ENCODE assay signal across 22 cellular contexts in the genomic region with DNA sequence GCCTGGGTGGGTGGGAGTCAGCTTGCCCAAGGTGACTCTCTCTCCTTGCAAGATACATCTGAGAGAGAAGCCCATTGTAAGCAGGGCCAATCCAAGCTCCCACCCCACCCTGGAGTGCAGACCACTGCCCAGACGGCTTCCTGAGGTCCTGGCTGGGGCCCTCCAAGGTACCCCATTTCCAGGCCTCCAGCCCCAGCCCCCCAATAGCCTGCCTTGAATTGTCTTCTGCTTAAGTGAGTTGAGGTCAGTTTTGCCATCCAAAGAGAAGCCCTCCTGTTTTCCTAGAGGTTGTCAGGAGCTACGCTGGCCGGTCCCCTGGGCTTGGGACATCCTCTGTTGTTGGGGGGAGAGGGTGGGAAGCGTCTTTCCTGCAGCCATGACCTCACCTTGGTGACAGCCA. TPM values are rescaled to one million over a fixed set of nuclear protein-coding genes. Genes with fewer than 3 reads are reported as not detected.
A peak's percentile ranks its signal among the peaks of the same experiment; 100 is the strongest.
DNase-seq lines count a peak whose midpoint lies in the region; ATAC-seq, FAIRE-seq and TF ChIP-seq lines count a peak whose summit lies in the region.
"Had no signal": no experiment of that assay in that cellular context is flagged by ENCODE, and none has a peak within 500 bp of the region (broad histone marks: within the 10 kb centered on the region; RNA-seq: fewer than 3 reads in every experiment).

No MANE protein-coding gene starts in this region.

- DNase-seq in right lobe of liver (peak in 2 of 3 donors; percentile 2 to 20), HepG2 (ENCODE audit: low spot score) (no peak), kidney (peak; percentile 44), trophoblast cell (no peak), vagina (ENCODE audit: extremely low spot score in 2 of 2) (no peak), HuH-7 (ENCODE audit: low spot score) (no peak), SKM-1 (lab: John Stamatoyannopoulos, UW; ENCODE audit: unreplicated experiment) (no peak), foreskin fibroblast (no peak)
- DNase-seq: C1 segment of cervical spinal cord, GF-D8, HCEC 1CT, KBM-7, NCI-H1436, NCI-H2081, NCI-H774, PC-3 had no signal

- no peak for TF ChIP-seq RAD21 in HepG2 (CRISPR knock-in tag; IDR thresholded peaks at IDR 0.05)

- no peak for ATAC-seq in right lobe of liver
- ATAC-seq in HepG2 = no peak
- ATAC-seq: A549, PC-3 had no signal

- no peak overlapping the region for H3K4me3 ChIP-seq in right lobe of liver
- H3K4me3 ChIP-seq in HepG2 (replicated peaks in 1 of 3; ENCODE audit: insufficient read depth in 1 of 3, low read depth in 2 of 3, low read length in 3 of 3) = no peak overlapping the region
- H3K4me3 ChIP-seq in kidney (ENCODE audit: low read length in 2 of 2) = no peak overlapping the region
- H3K4me3 ChIP-seq in trophoblast cell (ENCODE audit: low read depth, low read length) = no peak overlapping the region
- no peak overlapping the region for H3K4me3 ChIP-seq in vagina
- H3K4me3 ChIP-seq in foreskin fibroblast (ENCODE audit: low read depth in 1 of 2, low read length in 2 of 2) = no peak overlapping the region
- H3K4me3 ChIP-seq: A549 had no signal

- intact Hi-C loops in right lobe of liver (cut with DNase I) = no loop called here
- intact Hi-C loops in HepG2 (cut with micrococcal nuclease; ENCODE audit: unreplicated experiment) = no loop called here
- intact Hi-C loops in kidney (cut with DNase I) = no loop called here
- intact Hi-C loops in vagina (cut with DNase I) = no loop called here

- H2BK12ac ChIP-seq in trophoblast cell (ENCODE audit: low read length) = no peak overlapping the region

- H3K79me2 ChIP-seq in HepG2 (ENCODE audit: insufficient read depth, low read length) = no peaks in the 10 kb centered on the region
- H3K79me2 ChIP-seq in trophoblast cell (ENCODE audit: control insufficient read depth, insufficient read depth, low read length, poor library complexity) = no peaks in the 10 kb centered on the region

- no peak overlapping the region for H2AFZ ChIP-seq in HepG2 (ENCODE audit: low read length)
- no peak overlapping the region for H2AFZ ChIP-seq in trophoblast cell (ENCODE audit: insufficient read depth, low read length, poor library complexity)

- H3K27me3 ChIP-seq in right lobe of liver (no peaks in the 10 kb centered on the region), HepG2 (ENCODE audit: control insufficient read depth in 1 of 2, insufficient read depth in 2 of 2, low read length in 2 of 2) (peaks cover 3 to 47% of the 10 kb centered on the region in 2 experiments; a peak in 4 of 5 replicates), trophoblast cell (ENCODE audit: insufficient read depth, low read length) (no peaks in the 10 kb centered on the region), vagina (no peaks in the 10 kb centered on the region)

- H4K91ac ChIP-seq in trophoblast cell (ENCODE audit: low read depth, low read length) = no peak overlapping the region

- CTCF ChIA-PET in HepG2 (lab: Yijun Ruan, JAX; ENCODE audit: low intra/inter-chr PET ratio, low total read pairs) = no interaction called here

- no peak overlapping the region for H3K27ac ChIP-seq in right lobe of liver
- no peak overlapping the region for H3K27ac ChIP-seq in HepG2 (ENCODE audit: extremely low read length, insufficient read depth, low read length)
- H3K27ac ChIP-seq in kidney (ENCODE audit: low read depth in 2 of 2, low read length in 2 of 2) = no peak overlapping the region
- no peak overlapping the region for H3K27ac ChIP-seq in trophoblast cell (ENCODE audit: low read depth, low read length)
- peak overlapping the region; percentile 72 for H3K27ac ChIP-seq in vagina
- H3K27ac ChIP-seq: A549, HL-60, RWPE1 had no signal

- H3K14ac ChIP-seq in trophoblast cell (ENCODE audit: low read length) = no peak overlapping the region

- H3K9me3 ChIP-seq in right lobe of liver (no peaks in the 10 kb centered on the region), HepG2 (ENCODE audit: low read length) (no peaks in the 10 kb centered on the region), kidney (ENCODE audit: control insufficient read depth in 1 of 2, low read length in 2 of 2) (no peaks in the 10 kb centered on the region), trophoblast cell (ENCODE audit: insufficient read depth, low read depth, low read length) (peaks cover 9% of the 10 kb centered on the region), vagina (no peaks in the 10 kb centered on the region)
- H3K9me3 ChIP-seq: A549 had no signal

- TF ChIP-seq EP300 in HepG2 (IDR thresholded peaks at IDR 0.05; ENCODE audit: low read depth in 2 of 2, low read length in 2 of 2) (no peak), HepG2 (CRISPR knock-in tag; IDR thresholded peaks at IDR 0.05; ENCODE audit: borderline replicate concordance) (no peak)

- no peaks in the 10 kb centered on the region for H3K4me1 ChIP-seq in right lobe of liver
- H3K4me1 ChIP-seq in HepG2 (ENCODE audit: insufficient read depth, low read length) = no peaks in the 10 kb centered on the region
- no peaks in the 10 kb centered on the region for H3K4me1 ChIP-seq in kidney (ENCODE audit: control insufficient read depth in 1 of 2, insufficient read depth in 1 of 2, low read depth in 1 of 2, low read length in 2 of 2)
- peaks cover 36 to 45% of the 10 kb centered on the region in 2 experiments for H3K4me1 ChIP-seq in trophoblast cell (ENCODE audit: control insufficient read depth in 1 of 2, insufficient read depth in 2 of 2, low read length in 2 of 2)
- peaks cover 47% of the 10 kb centered on the region for H3K4me1 ChIP-seq in vagina
- H3K4me1 ChIP-seq: A549 had no signal

- H2BK120ac ChIP-seq in trophoblast cell (ENCODE audit: insufficient read depth, low read length, poor library complexity) = no peak overlapping the region

- H3K4me2 ChIP-seq in HepG2 (ENCODE audit: low read depth, low read length) (no peak overlapping the region), trophoblast cell (ENCODE audit: low read length) (no peak overlapping the region)
- H3K4me2 ChIP-seq: A549 had no signal

- no peak overlapping the region for H3K18ac ChIP-seq in trophoblast cell (ENCODE audit: low read length)

- no peak overlapping the region for H4K12ac ChIP-seq in trophoblast cell (ENCODE audit: low read depth, low read length)

- H3K36me3 ChIP-seq in right lobe of liver = no peaks in the 10 kb centered on the region
- no peaks in the 10 kb centered on the region; a peak in 1 of 5 replicates for H3K36me3 ChIP-seq in HepG2 (replicated peaks in 1 of 2; ENCODE audit: control insufficient read depth in 1 of 2, insufficient read depth in 2 of 2, low read length in 2 of 2)
- H3K36me3 ChIP-seq in kidney (ENCODE audit: control insufficient read depth in 1 of 2, insufficient read depth in 2 of 2, low read length in 2 of 2) = no peaks in the 10 kb centered on the region
- H3K36me3 ChIP-seq in trophoblast cell (ENCODE audit: control insufficient read depth in 1 of 2, insufficient read depth in 2 of 2, low read length in 2 of 2) = peaks cover 4 to 9% of the 10 kb centered on the region in 2 experiments
- no peaks in the 10 kb centered on the region for H3K36me3 ChIP-seq in vagina

- H3K4ac ChIP-seq in trophoblast cell (ENCODE audit: low read depth, low read length) = no peak overlapping the region

- peaks cover 12% of the 10 kb centered on the region for H3K79me1 ChIP-seq in trophoblast cell (ENCODE audit: low read length)

- WGBS in right lobe of liver (ENCODE audit: insufficient coverage, low coverage, low lambda C conversion rate, missing lambda C conversion rate) = 58% methylated on average over 2 of the region's 4 CpGs
- 0% methylated on average over 3 of the region's 4 CpGs for WGBS in HepG2 (ENCODE audit: low lambda C conversion rate)
- no CpG with 5 or more reads among the region's 4 CpGs for WGBS in trophoblast cell (ENCODE audit: extremely low coverage, insufficient coverage, insufficient read length)

- no TSS peak for BruUV-seq in HepG2 (replicated peaks; lab: Mats Ljungman, UMichigan)

- peak overlapping the region; percentile 28 for H2BK5ac ChIP-seq in trophoblast cell (ENCODE audit: low read depth, low read length, poor library complexity)

- H4K8ac ChIP-seq in trophoblast cell (ENCODE audit: low read depth, low read length) = no peak overlapping the region

- H3K9ac ChIP-seq in HepG2 (ENCODE audit: insufficient read depth, low read depth, low read length) (no peak overlapping the region), kidney (ENCODE audit: low read length in 2 of 2) (no peak overlapping the region), trophoblast cell (ENCODE audit: low read length) (no peak overlapping the region)

- no peak for TF ChIP-seq CTCF in right lobe of liver (IDR thresholded peaks at IDR 0.05)
- no peak for TF ChIP-seq CTCF in HepG2 (CRISPR knock-in tag; IDR thresholded peaks at IDR 0.05)
- TF ChIP-seq CTCF in kidney (IDR thresholded peaks at IDR 0.05; ENCODE audit: borderline replicate concordance, extremely low read depth, insufficient read depth) = no peak
- no peak for TF ChIP-seq CTCF in vagina (IDR thresholded peaks at IDR 0.05)
- no peak for TF ChIP-seq CTCF in foreskin fibroblast (IDR thresholded peaks at IDR 0.05; ENCODE audit: low read depth, low read length)

- FAIRE-seq in HepG2 (lab: Jason Lieb, UNC) (no peak), kidney (lab: Jason Lieb, UNC) (no peak)
- FAIRE-seq: A549, GM12891, GM18507 had no signal

- POLR2A ChIA-PET in HepG2 (lab: Yijun Ruan, JAX) = no interaction called here

- H4K20me1 ChIP-seq in HepG2 (ENCODE audit: insufficient read depth, low read length) = no peaks in the 10 kb centered on the region

- TF ChIP-seq POLR2A in right lobe of liver (IDR thresholded peaks at IDR 0.05) (no peak), HepG2 (IDR thresholded peaks at IDR 0.05; ENCODE audit: insufficient read depth in 1 of 2, low read depth in 2 of 2, low read length in 2 of 2) (no peak), vagina (IDR thresholded peaks at IDR 0.05) (no peak)

- H3K23ac ChIP-seq in trophoblast cell (ENCODE audit: low read length) = no peak overlapping the region

- in situ Hi-C loops in HepG2 (cut with HindIII; ENCODE audit: extremely low pct_ligation_motif_present, low pct_unique_long_range_greater_than_20kb) = no loop called here

- no peak overlapping the region for H2AK5ac ChIP-seq in trophoblast cell (ENCODE audit: low read length)

RNA-seq across cellular contexts. Expression of gene ADAMTS2, which starts 52.6 kb away (rescaled TPM):
- total RNA-seq in right lobe of liver = 10 to 100 TPM in 5 of 6 experiments, 1 to 10 TPM in 1; 6.3 to 18.9 (median 13.5) TPM
- total RNA-seq in HepG2 (2016; rRNA removed; fragmentation: Illumina TruSeq; extraction: Trizol) = 0.18 and 0.24 TPM in 2 replicates
- total RNA-seq in HepG2 (2016; cell fraction: cytosol; rRNA removed; fragmentation: Illumina TruSeq; extraction: Trizol; ENCODE audit: low read depth) = 0.09 and 0.10 TPM in 2 replicates
- total RNA-seq in HepG2 (2016; cell fraction: insoluble cytoplasmic fraction; rRNA removed; fragmentation: Illumina TruSeq; extraction: Trizol) = 0.15 and 0.17 TPM in 2 replicates
- total RNA-seq in HepG2 (2016; cell fraction: membrane; rRNA removed; fragmentation: Illumina TruSeq; extraction: Trizol) = 0.25 and 0.38 TPM in 2 replicates
- total RNA-seq in HepG2 (2016; cell fraction: nucleus; rRNA removed; fragmentation: Illumina TruSeq; extraction: Trizol) = 0.25 and 0.59 TPM in 2 replicates
- polyA plus RNA-seq in HepG2 (2011; rRNA removed) = 3.5 and 3.6 TPM in 2 replicates
- polyA plus RNA-seq in HepG2 (2011; cell fraction: cytosol; rRNA removed) = 2.4 and 4.9 TPM in 2 replicates
- polyA plus RNA-seq in HepG2 (2011; cell fraction: nucleus; rRNA removed) = 5.3 and 5.6 TPM in 2 replicates
- polyA plus RNA-seq in HepG2 (2012) = 2.3 and 2.4 TPM in 2 replicates
- 0.26 and 0.29 TPM in 2 replicates for polyA plus RNA-seq in HepG2 (2016; cell fraction: cytosol; fragmentation: Illumina TruSeq; extraction: Trizol; ENCODE audit: low read depth)
- polyA plus RNA-seq in HepG2 (2016; cell fraction: insoluble cytoplasmic fraction; fragmentation: Illumina TruSeq; extraction: Trizol; ENCODE audit: low read depth) = 0.36 and 0.41 TPM in 2 replicates
- 0.58 and 0.62 TPM in 2 replicates for polyA plus RNA-seq in HepG2 (2016; cell fraction: membrane; fragmentation: Illumina TruSeq; extraction: Trizol; ENCODE audit: low read depth)
- polyA plus RNA-seq in HepG2 (2016; cell fraction: nucleus; fragmentation: Illumina TruSeq; extraction: Trizol; ENCODE audit: insufficient read depth, low read depth) = 0.59 and 1.2 TPM in 2 replicates
- 4.6 TPM in 1 of 2 replicates, not detected in the other for polyA minus RNA-seq in HepG2 (2011; rRNA and poly(A)+ RNA removed; ENCODE audit: low replicate concordance)
- polyA minus RNA-seq in HepG2 (2011; cell fraction: cytosol; rRNA and poly(A)+ RNA removed) = 0.99 and 1.4 TPM in 2 replicates
- 0.90 and 1.7 TPM in 2 replicates for polyA minus RNA-seq in HepG2 (2011; cell fraction: nucleus; rRNA and poly(A)+ RNA removed)
- 13.6 TPM for total RNA-seq in kidney
- polyA plus RNA-seq in kidney (ENCODE audit: insufficient read depth, low read depth, low replicate concordance) = 2.0 TPM
- 26.0 and 27.6 TPM in 2 replicates for polyA plus RNA-seq in trophoblast cell (2013)
- total RNA-seq in vagina = 17.4 TPM
- total RNA-seq: NCI-H460, PC-3 had no signal
- polyA plus RNA-seq: A549 had no signal

Comparison
In these comparisons a context has a peak if more than half of its experiments do, and no peak if none do; other contexts are left out.
1. DNase-seq: peak in right lobe of liver (2 of 3) and kidney (single experiment); none in HepG2 (single experiment), trophoblast cell (0 of 2), vagina (0 of 2), HuH-7 (single experiment), SKM-1 (single experiment) and foreskin fibroblast (0 of 2).